ENCODE assay signal across 2 cellular contexts in genomic region chr3:194056323-194056722, GRCh38.
TF ChIP-seq lines count a peak whose summit lies in the region.

No MANE protein-coding gene starts in this region.

TF ChIP-seq in HCT116, 20 proteins besides CTCF, POLR2A, EP300 and RAD21:
- peak; percentile 71 for TF ChIP-seq EGR1 (IDR thresholded peaks at IDR 0.05; ENCODE audit: low read depth)

TF ChIP-seq in H1, 55 proteins besides CTCF, POLR2A, EP300 and RAD21:
- TF ChIP-seq EGR1 (IDR thresholded peaks at IDR 0.05; ENCODE audit: borderline replicate concordance, low read depth, low read length): peak; percentile 56; the same call in 1 of the 2 replicates
